In the genomic region with DNA sequence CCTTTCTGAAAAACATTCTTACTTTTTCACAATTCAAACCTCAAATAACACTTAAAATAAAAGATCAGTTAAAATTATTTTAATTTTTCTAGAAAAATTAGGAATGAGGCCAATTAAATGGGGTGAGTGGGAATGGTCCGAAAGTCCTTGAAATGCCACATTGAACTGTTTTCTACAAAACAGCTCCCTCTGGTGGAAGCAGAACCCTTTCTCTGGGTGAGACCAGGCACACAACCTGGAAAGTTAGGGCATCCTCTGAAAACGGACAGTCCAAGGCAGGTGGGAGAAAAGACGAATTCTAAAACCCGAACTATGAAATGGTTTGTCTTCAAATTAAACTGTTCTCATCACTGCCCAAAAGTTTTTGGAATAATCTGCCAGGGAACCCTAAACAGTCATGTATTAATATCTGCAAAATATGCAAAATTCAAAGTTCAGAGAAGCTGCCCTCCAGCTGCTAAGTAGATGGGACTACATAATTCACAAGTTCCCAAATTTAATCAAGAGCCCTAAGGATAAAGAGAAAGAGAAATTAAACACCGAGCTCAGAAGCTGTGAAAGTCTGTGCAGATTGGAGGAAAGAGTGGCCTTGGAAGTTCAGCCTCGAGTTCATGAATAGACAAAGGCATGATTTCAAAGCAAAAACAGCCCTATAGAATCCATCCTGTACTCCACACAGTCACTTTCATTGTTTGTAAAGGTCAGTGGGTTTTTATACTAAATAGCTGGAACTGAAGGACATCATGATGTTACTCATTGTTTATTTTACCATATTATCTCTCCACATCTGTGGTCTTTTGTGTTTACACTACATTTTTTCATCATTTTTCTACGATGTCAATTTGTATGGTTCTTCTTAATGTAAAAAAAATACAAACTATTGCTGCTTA, we compare ENCODE assay signal across 1 cellular context.
TF ChIP-seq lines count a peak whose summit lies in the region.

No MANE protein-coding gene starts in this region.

TF ChIP-seq in GM12878, 131 proteins besides CTCF, POLR2A, EP300 and RAD21 (continued from another document and continues in another):
- no peak for TF ChIP-seq RELA (IDR thresholded peaks at IDR 0.05; ENCODE audit: borderline replicate concordance, partially characterized antibody)
- TF ChIP-seq CUX1 (IDR thresholded peaks at IDR 0.05; ENCODE audit: insufficient replicate concordance, low read depth, low read length) = no peak
- peak; percentile 89; the same call in 1 of the 2 replicates for TF ChIP-seq SMC3 (IDR thresholded peaks at IDR 0.05; ENCODE audit: borderline replicate concordance, low read length)
- no peak for TF ChIP-seq POLR2AphosphoS5 (IDR thresholded peaks at IDR 0.05; ENCODE audit: low read length)
- TF ChIP-seq MTA2 (IDR thresholded peaks at IDR 0.05; ENCODE audit: low read depth) = 0 out of 2 replicates have a peak, but pooled peaks have one; percentile 14
- no peak for TF ChIP-seq PAX5 (IDR thresholded peaks at IDR 0.05; ENCODE audit: borderline replicate concordance, low read depth, low read length)
- TF ChIP-seq NKRF (conservative IDR thresholded peaks at IDR 0.05) = no peak
- TF ChIP-seq ZBED1 (IDR thresholded peaks at IDR 0.05; ENCODE audit: borderline replicate concordance) = no peak
- TF ChIP-seq SIN3A (IDR thresholded peaks at IDR 0.05; ENCODE audit: low read depth, low read length) = no peak
- TF ChIP-seq HDGF (IDR thresholded peaks at IDR 0.05) = no peak
- TF ChIP-seq EZH2 (IDR thresholded peaks at IDR 0.05; ENCODE audit: borderline replicate concordance, control insufficient read depth, low read depth, low read length) = no peak
- TF ChIP-seq CREB1 (IDR thresholded peaks at IDR 0.05; ENCODE audit: low read depth) = 0 out of 2 replicates have a peak, but pooled peaks have one; percentile 17
- TF ChIP-seq, protein P1, sequence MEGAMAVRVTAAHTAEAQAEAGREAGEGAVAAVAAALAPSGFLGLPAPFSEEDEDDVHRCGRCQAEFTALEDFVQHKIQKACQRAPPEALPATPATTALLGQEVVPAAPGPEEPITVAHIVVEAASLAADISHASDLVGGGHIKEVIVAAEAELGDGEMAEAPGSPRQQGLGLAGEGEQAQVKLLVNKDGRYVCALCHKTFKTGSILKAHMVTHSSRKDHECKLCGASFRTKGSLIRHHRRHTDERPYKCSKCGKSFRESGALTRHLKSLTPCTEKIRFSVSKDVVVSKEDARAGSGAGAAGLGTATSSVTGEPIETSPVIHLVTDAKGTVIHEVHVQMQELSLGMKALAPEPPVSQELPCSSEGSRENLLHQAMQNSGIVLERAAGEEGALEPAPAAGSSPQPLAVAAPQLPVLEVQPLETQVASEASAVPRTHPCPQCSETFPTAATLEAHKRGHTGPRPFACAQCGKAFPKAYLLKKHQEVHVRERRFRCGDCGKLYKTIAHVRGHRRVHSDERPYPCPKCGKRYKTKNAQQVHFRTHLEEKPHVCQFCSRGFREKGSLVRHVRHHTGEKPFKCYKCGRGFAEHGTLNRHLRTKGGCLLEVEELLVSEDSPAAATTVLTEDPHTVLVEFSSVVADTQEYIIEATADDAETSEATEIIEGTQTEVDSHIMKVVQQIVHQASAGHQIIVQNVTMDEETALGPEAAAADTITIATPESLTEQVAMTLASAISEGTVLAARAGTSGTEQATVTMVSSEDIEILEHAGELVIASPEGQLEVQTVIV (IDR thresholded peaks at IDR 0.05; ENCODE audit: borderline replicate concordance, partially characterized antibody) = no peak
- TF ChIP-seq WRNIP1 (IDR thresholded peaks at IDR 0.05; ENCODE audit: borderline replicate concordance, low read depth, low read length) = no peak
- no peak for TF ChIP-seq SPI1 (IDR thresholded peaks at IDR 0.05; ENCODE audit: borderline replicate concordance, insufficient read depth, low read depth, low read length)
- no peak for TF ChIP-seq MYB (IDR thresholded peaks at IDR 0.05; ENCODE audit: borderline replicate concordance, low read depth, low read length)
- no peak for TF ChIP-seq CBFB (IDR thresholded peaks at IDR 0.05; ENCODE audit: low read depth)
- TF ChIP-seq MXI1 (IDR thresholded peaks at IDR 0.05; ENCODE audit: low read depth, low read length) = no peak
- TF ChIP-seq EGR1 (IDR thresholded peaks at IDR 0.05; ENCODE audit: borderline replicate concordance in 1 of 2, low read depth in 2 of 2, low read length in 2 of 2) = no peak
- no peak for TF ChIP-seq NR2C2 (IDR thresholded peaks at IDR 0.05; ENCODE audit: borderline replicate concordance, control insufficient read depth, insufficient read length, low read depth)
- TF ChIP-seq, protein P2, sequence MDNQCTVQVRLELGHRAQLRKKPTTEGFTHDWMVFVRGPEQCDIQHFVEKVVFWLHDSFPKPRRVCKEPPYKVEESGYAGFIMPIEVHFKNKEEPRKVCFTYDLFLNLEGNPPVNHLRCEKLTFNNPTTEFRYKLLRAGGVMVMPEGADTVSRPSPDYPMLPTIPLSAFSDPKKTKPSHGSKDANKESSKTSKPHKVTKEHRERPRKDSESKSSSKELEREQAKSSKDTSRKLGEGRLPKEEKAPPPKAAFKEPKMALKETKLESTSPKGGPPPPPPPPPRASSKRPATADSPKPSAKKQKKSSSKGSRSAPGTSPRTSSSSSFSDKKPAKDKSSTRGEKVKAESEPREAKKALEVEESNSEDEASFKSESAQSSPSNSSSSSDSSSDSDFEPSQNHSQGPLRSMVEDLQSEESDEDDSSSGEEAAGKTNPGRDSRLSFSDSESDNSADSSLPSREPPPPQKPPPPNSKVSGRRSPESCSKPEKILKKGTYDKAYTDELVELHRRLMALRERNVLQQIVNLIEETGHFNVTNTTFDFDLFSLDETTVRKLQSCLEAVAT (IDR thresholded peaks at IDR 0.05) = peak; percentile 57; the same call in 1 of the 2 replicates
- TF ChIP-seq E2F8 (IDR thresholded peaks at IDR 0.05; ENCODE audit: low read depth, partially characterized antibody) = no peak
- TF ChIP-seq, protein P3, sequence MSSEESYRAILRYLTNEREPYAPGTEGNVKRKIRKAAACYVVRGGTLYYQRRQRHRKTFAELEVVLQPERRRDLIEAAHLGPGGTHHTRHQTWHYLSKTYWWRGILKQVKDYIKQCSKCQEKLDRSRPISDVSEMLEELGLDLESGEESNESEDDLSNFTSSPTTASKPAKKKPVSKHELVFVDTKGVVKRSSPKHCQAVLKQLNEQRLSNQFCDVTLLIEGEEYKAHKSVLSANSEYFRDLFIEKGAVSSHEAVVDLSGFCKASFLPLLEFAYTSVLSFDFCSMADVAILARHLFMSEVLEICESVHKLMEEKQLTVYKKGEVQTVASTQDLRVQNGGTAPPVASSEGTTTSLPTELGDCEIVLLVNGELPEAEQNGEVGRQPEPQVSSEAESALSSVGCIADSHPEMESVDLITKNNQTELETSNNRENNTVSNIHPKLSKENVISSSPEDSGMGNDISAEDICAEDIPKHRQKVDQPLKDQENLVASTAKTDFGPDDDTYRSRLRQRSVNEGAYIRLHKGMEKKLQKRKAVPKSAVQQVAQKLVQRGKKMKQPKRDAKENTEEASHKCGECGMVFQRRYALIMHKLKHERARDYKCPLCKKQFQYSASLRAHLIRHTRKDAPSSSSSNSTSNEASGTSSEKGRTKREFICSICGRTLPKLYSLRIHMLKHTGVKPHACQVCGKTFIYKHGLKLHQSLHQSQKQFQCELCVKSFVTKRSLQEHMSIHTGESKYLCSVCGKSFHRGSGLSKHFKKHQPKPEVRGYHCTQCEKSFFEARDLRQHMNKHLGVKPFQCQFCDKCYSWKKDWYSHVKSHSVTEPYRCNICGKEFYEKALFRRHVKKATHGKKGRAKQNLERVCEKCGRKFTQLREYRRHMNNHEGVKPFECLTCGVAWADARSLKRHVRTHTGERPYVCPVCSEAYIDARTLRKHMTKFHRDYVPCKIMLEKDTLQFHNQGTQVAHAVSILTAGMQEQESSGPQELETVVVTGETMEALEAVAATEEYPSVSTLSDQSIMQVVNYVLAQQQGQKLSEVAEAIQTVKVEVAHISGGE (CRISPR knock-in tag; IDR thresholded peaks at IDR 0.05) = no peak
- TF ChIP-seq RUNX3 (IDR thresholded peaks at IDR 0.05; ENCODE audit: low read length) = peak; percentile 51
- no peak for TF ChIP-seq ZZZ3 (IDR thresholded peaks at IDR 0.05; ENCODE audit: control insufficient read depth, insufficient read length, low read depth)
- peak; percentile 19; the same call in 1 of the 2 replicates for TF ChIP-seq RAD51 (IDR thresholded peaks at IDR 0.05)
- 0 out of 2 replicates have a peak, but pooled peaks have one; percentile 31 for TF ChIP-seq PML (IDR thresholded peaks at IDR 0.05; ENCODE audit: low read length)
- peak; percentile 35 to 59; a peak in 3 of 4 replicates for TF ChIP-seq IKZF2 (IDR thresholded peaks at IDR 0.05)
- TF ChIP-seq HDAC6 (IDR thresholded peaks at IDR 0.05; ENCODE audit: unreplicated experiment) = no peak
- TF ChIP-seq JUNB (IDR thresholded peaks at IDR 0.05) = no peak
- TF ChIP-seq NFXL1 (IDR thresholded peaks at IDR 0.05; ENCODE audit: borderline replicate concordance) = no peak
- no peak for TF ChIP-seq CREM (IDR thresholded peaks at IDR 0.05; ENCODE audit: low read depth)
- TF ChIP-seq SUZ12 (IDR thresholded peaks at IDR 0.05; ENCODE audit: unreplicated experiment) = no peak
- TF ChIP-seq BACH1 (IDR thresholded peaks at IDR 0.05; ENCODE audit: borderline replicate concordance) = no peak
- no peak for TF ChIP-seq NR2C1 (IDR thresholded peaks at IDR 0.05)
- no peak for TF ChIP-seq BMI1 (IDR thresholded peaks at IDR 0.05; ENCODE audit: borderline replicate concordance)
- 0 out of 2 replicates have a peak, but pooled peaks have one; percentile 39 for TF ChIP-seq NBN (IDR thresholded peaks at IDR 0.05)
- TF ChIP-seq CBX3 (IDR thresholded peaks at IDR 0.05; ENCODE audit: borderline replicate concordance, low read depth) = no peak
- TF ChIP-seq ETV6 (conservative IDR thresholded peaks at IDR 0.05 in 1 of 2, IDR thresholded peaks at IDR 0.05 in 1 of 2; ENCODE audit: borderline replicate concordance in 1 of 2, low read depth in 1 of 2) = no peak
